28 cellular contexts compared by ENCODE assay signal in the genomic region with DNA sequence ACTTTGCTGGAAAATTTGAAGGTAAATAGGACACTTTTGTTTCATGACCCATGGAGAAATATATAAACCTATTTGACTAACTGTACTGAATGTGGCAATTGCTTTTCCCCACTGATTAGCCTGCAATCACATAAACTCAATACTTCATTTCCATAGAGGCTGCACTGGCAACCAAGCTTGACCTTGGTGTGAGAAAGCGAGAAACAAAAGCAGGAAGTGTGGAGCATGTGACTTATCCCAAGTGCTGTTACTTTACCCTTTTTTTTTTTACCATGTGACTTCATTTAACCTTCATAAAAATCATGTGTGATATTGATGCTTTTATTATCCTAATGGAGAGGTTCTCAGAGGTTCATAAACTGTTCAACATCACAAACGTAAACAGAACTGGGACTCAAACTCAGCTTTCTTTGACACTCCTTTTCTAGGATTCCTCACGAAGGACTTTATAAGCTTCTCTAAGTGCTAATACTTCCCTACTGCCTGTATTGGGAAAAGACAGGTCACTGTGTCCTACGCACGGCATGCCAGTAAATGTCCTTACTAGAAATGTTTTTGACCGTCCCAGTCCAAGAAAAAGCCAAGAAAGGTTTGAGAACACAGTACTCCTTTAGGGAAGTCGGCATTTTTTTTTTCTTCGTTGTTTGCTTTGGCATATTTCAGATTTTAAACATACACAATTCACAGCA. TPM values are rescaled to one million over a fixed set of nuclear protein-coding genes. Genes with fewer than 3 reads are reported as not detected.
DNase-seq lines count a peak whose midpoint lies in the region; ATAC-seq and TF ChIP-seq lines count a peak whose summit lies in the region.
"Had no signal": no experiment of that assay in that cellular context is flagged by ENCODE, and none has a peak within 500 bp of the region (broad histone marks: within the 10 kb centered on the region; RNA-seq: fewer than 3 reads in every experiment).

No MANE protein-coding gene starts in this region.

- no peak overlapping the region for H3K4me3 ChIP-seq in mammary epithelial cell (replicated peaks in 1 of 3; ENCODE audit: insufficient read depth in 1 of 3, low read depth in 2 of 3, low read length in 3 of 3)
- H3K4me3 ChIP-seq: hepatocyte, left lung had no signal

- no peaks in the 10 kb centered on the region for H3K79me2 ChIP-seq in mammary epithelial cell (ENCODE audit: insufficient read depth, low read length)
- H3K79me2 ChIP-seq: hepatocyte had no signal

- DNase-seq in mammary epithelial cell (no peak), left ventricle myocardium superior (no peak), CD1c-positive myeloid dendritic cell (ENCODE audit: extremely low spot score) (no peak), posterior vena cava (ENCODE audit: low spot score) (no peak)
- DNase-seq in stimulated activated naive B cell treated with anti-CD40 and anti-IgM and Interleukin-4, amounts not matched to agents 10 μg/mL and 1 μg/mL and 100 μg/mL, for 72 hours: no peak
- DNase-seq: ACHN; activated CD4-positive, alpha-beta T cell treated with anti-CD3 and anti-CD28 coated beads, Interleukin-2, amount 50 U/mL, for 4 hours; activated CD4-positive, CD25-positive, alpha-beta regulatory T cell; activated CD8-positive, alpha-beta memory T cell treated with anti-CD3 and anti-CD28 coated beads, Interleukin-2, amount 50 U/mL, for 4 hours; Caco-2; DMS79; foreskin fibroblast; GF-D8; left lung; NCI-H524 treated with DMSO at 0.1 percent for 48 hours; small intestine; stimulated activated CD4-positive, alpha-beta T cell treated with anti-CD3 and anti-CD28 coated beads, Interleukin-1b, Interleukin-23, amount 100 ng/mL, for 48 hours; T1000 had no signal

- peak overlapping the region; percentile 55 for H2AFZ ChIP-seq in mammary epithelial cell (ENCODE audit: low read depth, low read length)
- H2AFZ ChIP-seq: hepatocyte had no signal

- no peaks in the 10 kb centered on the region for H3K36me3 Mint-ChIP-seq in stimulated activated naive B cell treated with anti-CD40 and anti-IgM and Interleukin-4, amounts not matched to agents 10 μg/mL and 1 μg/mL and 100 μg/mL, for 72 hours
- H3K36me3 Mint-ChIP-seq: activated naive CD4-positive, alpha-beta T cell treated with anti-CD3 and anti-CD28 coated beads, Interleukin-2, amount 50 U/mL, for 24 hours had no signal

- no TSS peak for BruUV-seq in mammary epithelial cell (replicated peaks; lab: Mats Ljungman, UMichigan)

- no peaks in the 10 kb centered on the region for H3K27me3 ChIP-seq in mammary epithelial cell (ENCODE audit: insufficient read depth, low read length)
- H3K27me3 ChIP-seq: hepatocyte, left lung had no signal

- no peaks in the 10 kb centered on the region for H3K27me3 Mint-ChIP-seq in stimulated activated naive B cell treated with anti-CD40 and anti-IgM and Interleukin-4, amounts not matched to agents 10 μg/mL and 1 μg/mL and 100 μg/mL, for 72 hours
- H3K27me3 Mint-ChIP-seq: activated naive CD4-positive, alpha-beta T cell treated with anti-CD3 and anti-CD28 coated beads, Interleukin-2, amount 50 U/mL, for 24 hours; activated T-helper 17 cell treated with anti-CD3 and anti-CD28 coated beads, Interleukin-2, amount 50 U/mL, for 72 hours; central memory CD8-positive, alpha-beta T cell; progenitor cell of endocrine pancreas had no signal

- no peak overlapping the region for H3K4me2 ChIP-seq in mammary epithelial cell (ENCODE audit: insufficient read depth, low read depth, low read length)
- H3K4me2 ChIP-seq: hepatocyte, KMS-11 had no signal

- no peak for TF ChIP-seq CTCF in mammary epithelial cell (conservative IDR thresholded peaks at IDR 0.05 in 1 of 2, IDR thresholded peaks at IDR 0.05 in 1 of 2; ENCODE audit: extremely low read depth in 1 of 2, insufficient read depth in 1 of 2, low read depth in 1 of 2, low read length in 2 of 2)

- no peaks in the 10 kb centered on the region for H3K4me1 ChIP-seq in mammary epithelial cell (ENCODE audit: insufficient read depth, low read length)
- H3K4me1 ChIP-seq: Caco-2 had no signal

- CTCF ChIA-PET in mammary epithelial cell (lab: Charles Lee; ENCODE audit: low non-redundant PET): no interaction called here

- H3K4me3 Mint-ChIP-seq in stimulated activated naive B cell treated with anti-CD40 and anti-IgM and Interleukin-4, amounts not matched to agents 10 μg/mL and 1 μg/mL and 100 μg/mL, for 72 hours: no peak overlapping the region
- H3K4me3 Mint-ChIP-seq: activated naive CD4-positive, alpha-beta T cell treated with anti-CD3 and anti-CD28 coated beads, Interleukin-2, amount 50 U/mL, for 24 hours; activated T-helper 17 cell treated with anti-CD3 and anti-CD28 coated beads, Interleukin-2, amount 50 U/mL, for 72 hours; central memory CD8-positive, alpha-beta T cell; nephron had no signal

- H4K20me1 ChIP-seq in mammary epithelial cell (ENCODE audit: insufficient read depth, low read length): no peaks in the 10 kb centered on the region

- dilution Hi-C loops in mammary epithelial cell (cut with HindIII; ENCODE audit: low sequenced_read_pairs): no loop called here

- in situ Hi-C loops in mammary epithelial cell (cut with MboI; ENCODE audit: low sequenced_read_pairs in 2 of 2): no loop called here

- ATAC-seq in HG03432 (IDR thresholded peaks at IDR 0.05; ENCODE audit: unreplicated experiment): peak; percentile 56
- ATAC-seq in left ventricle myocardium superior: peak; percentile 64
- ATAC-seq in stimulated activated naive B cell treated with anti-CD40 and anti-IgM and Interleukin-4, amounts not matched to agents 10 μg/mL and 1 μg/mL and 100 μg/mL, for 72 hours (replicated peaks): no peak
- ATAC-seq in GM18858 (IDR thresholded peaks at IDR 0.05; ENCODE audit: unreplicated experiment): no peak
- ATAC-seq: activated T-helper 17 cell treated with anti-CD3 and anti-CD28 coated beads, Interleukin-2, amount 50 U/mL, for 72 hours; left lung had no signal

- H3K27ac ChIP-seq in mammary epithelial cell (ENCODE audit: insufficient read depth, low read depth, low read length): no peak overlapping the region
- H3K27ac ChIP-seq: hepatocyte, KMS-11, left lung had no signal

- peaks cover 0 to 10% of the 10 kb centered on the region in 2 donors for H3K4me1 Mint-ChIP-seq in stimulated activated naive B cell treated with anti-CD40 and anti-IgM and Interleukin-4, amounts not matched to agents 10 μg/mL and 1 μg/mL and 100 μg/mL, for 72 hours
- H3K4me1 Mint-ChIP-seq: activated naive CD4-positive, alpha-beta T cell treated with anti-CD3 and anti-CD28 coated beads, Interleukin-2, amount 50 U/mL, for 24 hours; activated T-helper 17 cell treated with anti-CD3 and anti-CD28 coated beads, Interleukin-2, amount 50 U/mL, for 72 hours; central memory CD8-positive, alpha-beta T cell had no signal

- no peaks in the 10 kb centered on the region for H3K9me3 Mint-ChIP-seq in stimulated activated naive B cell treated with anti-CD40 and anti-IgM and Interleukin-4, amounts not matched to agents 10 μg/mL and 1 μg/mL and 100 μg/mL, for 72 hours

- 22% methylated on average over 7 of the region's 8 CpGs for WGBS in mammary epithelial cell (ENCODE audit: low coverage, missing lambda C conversion rate)

- no peaks in the 10 kb centered on the region for H3K36me3 ChIP-seq in mammary epithelial cell (ENCODE audit: insufficient read depth, low read length)
- H3K36me3 ChIP-seq: left lung had no signal

- intact Hi-C loops in mammary epithelial cell (cut with micrococcal nuclease): no loop called here
- intact Hi-C loops in left ventricle myocardium superior (cut with micrococcal nuclease): no loop called here
- intact Hi-C loops in posterior vena cava (cut with DNase I): no loop called here

- H3K9me3 ChIP-seq in mammary epithelial cell (replicated peaks; ENCODE audit: insufficient read depth, low read length): no peaks in the 10 kb centered on the region
- H3K9me3 ChIP-seq: Caco-2 had no signal

- no peak overlapping the region for H3K9ac ChIP-seq in mammary epithelial cell (ENCODE audit: insufficient read depth, low read length)
- H3K9ac ChIP-seq: KMS-11 had no signal

- H3K27ac Mint-ChIP-seq in stimulated activated naive B cell treated with anti-CD40 and anti-IgM and Interleukin-4, amounts not matched to agents 10 μg/mL and 1 μg/mL and 100 μg/mL, for 72 hours: peak overlapping the region; percentile 1
- H3K27ac Mint-ChIP-seq: activated naive CD4-positive, alpha-beta T cell treated with anti-CD3 and anti-CD28 coated beads, Interleukin-2, amount 50 U/mL, for 24 hours; activated T-helper 17 cell treated with anti-CD3 and anti-CD28 coated beads, Interleukin-2, amount 50 U/mL, for 72 hours; progenitor cell of endocrine pancreas had no signal

RNA-seq across cellular contexts. Expression of gene ZNF385D, which starts 34.9 kb away (rescaled TPM):
- total RNA-seq in mammary epithelial cell (1 to 10 TPM; 3.2 to 8.9 TPM), left ventricle myocardium superior (2.8 TPM), posterior vena cava (10 to 100 TPM; 25.8 to 32.7 TPM)
- 7.1 TPM for polyA plus RNA-seq in mammary epithelial cell
- polyA minus RNA-seq in mammary epithelial cell: not detected
- total RNA-seq: activated T-helper 17 cell treated with anti-CD3 and anti-CD28 coated beads, Interleukin-2, amount 50 U/mL, for 72 hours; Caco-2; H4 had no signal

Comparison
In these comparisons a context has a peak if more than half of its experiments do, and no peak if none do; other contexts are left out.
1. ATAC-seq: peak in HG03432 (single experiment) and left ventricle myocardium superior (single experiment); none in stimulated activated naive B cell treated with anti-CD40 and anti-IgM and Interleukin-4, amounts not matched to agents 10 μg/mL and 1 μg/mL and 100 μg/mL, for 72 hours (0 of 2) and GM18858 (single experiment).